8 cellular contexts compared by ENCODE assay signal in genomic region chr3:185824467-185825378, GRCh38. TPM values are rescaled to one million over a fixed set of nuclear protein-coding genes. Genes with fewer than 3 reads are reported as not detected.
DNase-seq lines count a peak whose midpoint lies in the region; ATAC-seq and TF ChIP-seq lines count a peak whose summit lies in the region.

IGF2BP2 (minus strand) TSS chr3:185825042; CDS start chr3:185824960, 82 bp downstream.

- H3K4me1 ChIP-seq in SJSA1 (replicated peaks) (peaks cover 12% of the 10 kb centered on the region), adipocyte (ENCODE audit: control insufficient read depth, insufficient read depth, low read length) (peaks cover 34% of the 10 kb centered on the region), prostate gland (replicated peaks) (no peaks in the 10 kb centered on the region)

- WGBS in prostate gland = under 1% methylated on average over 15 of the region's 113 CpGs

- H3K4me3 ChIP-seq in SJSA1 (peak within 1 kb of the TSS; percentile 94), adipocyte (ENCODE audit: low read length) (peak within 1 kb of the TSS; percentile 90), prostate gland (peak within 1 kb of the TSS; percentile 40 to 49)

- H3K36me3 ChIP-seq in SJSA1 = peaks cover 22% of the 10 kb centered on the region
- H3K36me3 ChIP-seq in adipocyte (ENCODE audit: control insufficient read depth, insufficient read depth, low read length, severe bottlenecking) = no peaks in the 10 kb centered on the region
- H3K36me3 ChIP-seq in prostate gland = no peaks in the 10 kb centered on the region

- peak within 1 kb of the TSS; percentile 78 for H3K27ac ChIP-seq in SJSA1
- peak within 1 kb of the TSS; percentile 23 to 38 for H3K27ac ChIP-seq in prostate gland

- no peaks in the 10 kb centered on the region for H3K27me3 ChIP-seq in SJSA1 (replicated peaks)
- H3K27me3 ChIP-seq in adipocyte (replicated peaks; ENCODE audit: control insufficient read depth, insufficient read depth, low read length) = no peaks in the 10 kb centered on the region
- no peaks in the 10 kb centered on the region for H3K27me3 ChIP-seq in prostate gland (replicated peaks; ENCODE audit: insufficient read depth)

- in situ Hi-C loops in ACHN (cut with HindIII; ENCODE audit: low pct_ligation_motif_present, low pct_unique_long_range_greater_than_20kb, low sequenced_read_pairs) = no loop called here

- DNase-seq in ACHN (peak; percentile 81), SJSA1 (ENCODE audit: low read depth in 1 of 2, low spot score in 2 of 2) (peak; percentile 79 to 85), adipocyte (ENCODE audit: low read depth) (peak; percentile 94), cardiac septum (ENCODE audit: low spot score) (peak; percentile 83), prostate gland (ENCODE audit: low spot score) (peak; percentile 38)

- TF ChIP-seq CTCF in prostate gland (IDR thresholded peaks at IDR 0.05) = peak in 1 of 4 experiments; percentile 21

- H3K9me3 ChIP-seq in SJSA1 (replicated peaks) (no peaks in the 10 kb centered on the region), adipocyte (ENCODE audit: control insufficient read depth, low read length) (no peaks in the 10 kb centered on the region), prostate gland (no peaks in the 10 kb centered on the region)

- intact Hi-C loops in cardiac septum (cut with DNase I) = loop anchor here (2.0 to 5.0 kb wide), 2 partner anchors 62 to 112 kb away; no protein-coding TSS in a partner anchor
- intact Hi-C loops in prostate gland (cut with DNase I) = no loop called here

- ATAC-seq in GM18517 (IDR thresholded peaks at IDR 0.05; ENCODE audit: unreplicated experiment) (peak; percentile 63), HG03432 (IDR thresholded peaks at IDR 0.05; ENCODE audit: unreplicated experiment) (peak; percentile 72), GM21526 (IDR thresholded peaks at IDR 0.05; ENCODE audit: low FRiP score, unreplicated experiment) (no peak)

- TF ChIP-seq POLR2A in prostate gland (IDR thresholded peaks at IDR 0.05) = no peak

- H3K9ac ChIP-seq in adipocyte (ENCODE audit: low read length) = peak within 1 kb of the TSS; percentile 95

RNA-seq across cellular contexts. Expression of gene IGF2BP2, which starts in this region (rescaled TPM):
- 37.9 and 96.5 TPM in 2 replicates for total RNA-seq in SJSA1 (2014; rRNA removed; shearing (Covaris generic))
- total RNA-seq in cardiac septum (18.5 TPM), prostate gland (1 to 10 TPM; 1.2 to 8.8 TPM)

Comparison
In these comparisons a context has a peak if more than half of its experiments do, and no peak if none do; other contexts are left out.
1. DNase-seq: peak in every context shown above with its lines; median percentile 94 in adipocyte; 83 in cardiac septum; 82 in SJSA1; 81 in ACHN; 38 in prostate gland.